In the genomic region with DNA sequence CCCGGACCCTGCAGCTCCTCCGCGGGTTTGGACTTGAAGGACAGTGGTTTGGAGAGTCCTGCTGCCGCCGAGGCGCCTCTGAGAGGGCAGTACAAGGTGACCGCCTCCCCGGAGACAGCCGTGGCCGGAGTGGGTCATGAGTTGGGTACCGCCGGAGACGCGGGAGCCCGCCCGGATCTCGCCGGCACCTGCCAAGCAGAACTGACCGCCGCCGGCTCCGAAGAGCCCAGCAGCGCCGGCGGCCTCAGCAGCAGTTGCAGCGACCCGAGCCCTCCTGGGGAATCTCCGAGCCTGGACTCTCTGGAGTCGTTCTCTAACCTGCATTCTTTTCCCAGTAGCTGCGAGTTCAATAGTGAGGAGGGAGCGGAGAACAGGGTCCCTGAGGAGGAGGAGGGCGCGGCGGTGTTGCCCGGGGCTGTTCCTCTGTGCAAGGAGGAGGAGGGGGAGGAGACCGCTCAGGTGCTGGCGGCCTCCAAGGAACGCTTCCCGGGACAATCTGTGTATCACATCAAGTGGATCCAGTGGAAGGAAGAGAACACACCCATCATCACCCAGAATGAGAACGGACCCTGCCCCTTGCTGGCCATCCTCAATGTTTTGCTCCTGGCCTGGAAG, we compare ENCODE assay signal across 8 cellular contexts. TPM values are rescaled to one million over a fixed set of nuclear protein-coding genes. Genes with fewer than 3 reads are reported as not detected.
DNase-seq lines count a peak whose midpoint lies in the region; ATAC-seq and TF ChIP-seq lines count a peak whose summit lies in the region.

No MANE protein-coding gene starts in this region.

- H3K4me3 ChIP-seq in PC-9 (peak overlapping the region; percentile 80), astrocyte of the cerebellum (ENCODE audit: low read depth, low read length) (peak overlapping the region; percentile 96)

- CTCF ChIA-PET in PC-9 (lab: Charles Lee) = interaction anchor here (1.0 kb wide), 1 partner anchor 181 kb away, joined by 4 read pairs; no protein-coding TSS in a partner anchor

- H2AFZ ChIP-seq in PC-9 = peak overlapping the region; percentile 83

- peaks cover 10% of the 10 kb centered on the region for H3F3A ChIP-seq in PC-9 (ENCODE audit: insufficient read depth, low read depth)

- no peaks in the 10 kb centered on the region for H3K36me3 ChIP-seq in PC-9 (ENCODE audit: low read depth)

- peak; percentile 8 for DNase-seq in activated CD4-positive, alpha-beta T cell treated with anti-CD3 and anti-CD28 coated beads for 1 hour
- no peak for DNase-seq in activated CD4-positive, alpha-beta T cell treated with anti-CD3 and anti-CD28 coated beads, Interleukin-2, amount 50 U/mL, for 1 hour
- DNase-seq in PC-9 (peak in 1 of 2 experiments; percentile 48), astrocyte of the cerebellum (ENCODE audit: low read depth) (no peak), hypothalamus (lab: John Stamatoyannopoulos, UW) (peak in 39 of 51 donors; percentile 22 to 85 (median 61)), sciatic nerve (ENCODE audit: low spot score) (peak; percentile 78)
- no peak for DNase-seq in NK-92 treated with Interleukin-12 subunit alpha and Interleukin-12 subunit beta, amount 100 ng/mL, for 24 hours (lab: John Stamatoyannopoulos, UW)

- H3K4me1 ChIP-seq in PC-9 (replicated peaks; ENCODE audit: insufficient read depth) = peaks cover 37% of the 10 kb centered on the region

- no peak for TF ChIP-seq CTCF in PC-9 (conservative IDR thresholded peaks at IDR 0.05)
- no peak for TF ChIP-seq CTCF in astrocyte of the cerebellum (IDR thresholded peaks at IDR 0.05; ENCODE audit: low read depth, low read length, missing control alignments)

- H3K4me2 ChIP-seq in PC-9 = peak overlapping the region; percentile 86

- no peaks in the 10 kb centered on the region for H3K9me2 ChIP-seq in PC-9 (ENCODE audit: insufficient read depth)

- peaks cover 54% of the 10 kb centered on the region for H3K79me2 ChIP-seq in PC-9 (ENCODE audit: low read depth)

- POLR2A ChIA-PET in PC-9 (lab: Charles Lee; ENCODE audit: unreplicated experiment) = interaction anchor here (0.6 to 1.8 kb wide), 4 partner anchors 23 to 302 kb away, joined by 4 to 33 read pairs (median 16); a partner anchor contains a TSS

- H4K20me1 ChIP-seq in PC-9 (ENCODE audit: insufficient read depth) = no peaks in the 10 kb centered on the region

- H3K9me3 ChIP-seq in PC-9 (ENCODE audit: insufficient read depth, low read depth) = no peaks in the 10 kb centered on the region

- intact Hi-C loops in PC-9 (cut with micrococcal nuclease; ENCODE audit: unreplicated experiment) (loop anchor here (1.0 to 10.0 kb wide), 7 partner anchors 93 to 544 kb away; no protein-coding TSS in a partner anchor), sciatic nerve (cut with DNase I) (no loop called here)

- H3K27me3 ChIP-seq in PC-9 (ENCODE audit: insufficient read depth, low read depth) = no peaks in the 10 kb centered on the region

- in situ Hi-C loops in astrocyte of the cerebellum (cut with HindIII; ENCODE audit: low sequenced_read_pairs) = no loop called here

- BruUV-seq in PC-9 (replicated peaks; lab: Mats Ljungman, UMichigan) = TSS peak; percentile 40

- peak overlapping the region; percentile 87 for H3K27ac ChIP-seq in PC-9

- ATAC-seq in HG03025 (IDR thresholded peaks at IDR 0.05; ENCODE audit: low FRiP score, unreplicated experiment) = peak; percentile 18
- peak; percentile 15 for ATAC-seq in sciatic nerve

RNA-seq across cellular contexts. Expression of a gene that starts 0.6 kb away (rescaled TPM):
- 18.4 and 22.8 TPM in 2 replicates for total RNA-seq in PC-9 (2021)
- total RNA-seq in sciatic nerve = 61.6 TPM

RNA-seq across cellular contexts. Expression of a gene that starts 22.2 kb away (rescaled TPM):
- total RNA-seq in PC-9 (2021) = 160 and 239 TPM in 2 replicates
- total RNA-seq in sciatic nerve = 273 TPM

Comparison
In these comparisons a context has a peak if more than half of its experiments do, and no peak if none do; other contexts are left out.
1. DNase-seq: peak in activated CD4-positive, alpha-beta T cell treated with anti-CD3 and anti-CD28 coated beads for 1 hour (single experiment), hypothalamus (39 of 51) and sciatic nerve (single experiment); none in activated CD4-positive, alpha-beta T cell treated with anti-CD3 and anti-CD28 coated beads, Interleukin-2, amount 50 U/mL, for 1 hour (single experiment), astrocyte of the cerebellum (single experiment) and NK-92 treated with Interleukin-12 subunit alpha and Interleukin-12 subunit beta, amount 100 ng/mL, for 24 hours (single experiment).